Comparison of ENCODE assay signal across 16 cellular contexts in the genomic region with DNA sequence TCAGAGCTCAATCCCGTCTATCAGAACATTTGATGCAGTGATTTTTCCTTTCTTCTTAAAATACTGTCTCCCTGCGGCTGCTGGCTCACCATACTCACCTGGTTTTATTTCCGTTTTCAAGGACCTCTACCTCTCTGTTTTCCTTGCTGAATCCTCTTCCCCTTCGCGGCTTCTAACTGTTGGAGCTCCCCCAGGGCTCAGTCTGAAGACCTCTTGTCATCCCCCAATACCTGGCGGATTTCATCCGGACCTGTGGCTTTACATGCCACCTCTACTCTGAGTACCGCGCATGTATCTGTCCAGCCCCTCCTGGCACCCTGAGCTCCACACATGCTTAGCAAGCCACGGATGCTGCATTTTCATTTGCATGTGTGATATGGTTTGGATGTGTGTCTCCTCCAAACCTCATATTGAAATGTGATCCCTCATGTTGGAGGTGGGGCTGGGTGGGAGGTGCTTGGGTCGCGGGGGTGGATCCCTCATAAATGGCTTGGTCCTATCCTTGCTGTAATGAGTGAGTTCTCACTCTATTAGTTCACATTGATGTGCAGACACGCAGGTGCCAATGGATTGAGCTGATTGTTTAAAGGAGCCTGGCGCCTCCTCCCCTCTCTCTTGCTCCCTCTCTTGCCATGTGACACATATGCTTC.
"Had no signal": no experiment of that assay in that cellular context is flagged by ENCODE, and none has a peak within 500 bp of the region (broad histone marks: within the 10 kb centered on the region; RNA-seq: fewer than 3 reads in every experiment).

No MANE protein-coding gene starts in this region.

- H3K4me1 ChIP-seq: esophagus squamous epithelium, lower lobe of right lung, right lobe of liver, transverse colon had no signal

- H3K36me3 ChIP-seq: esophagus squamous epithelium, lower lobe of right lung, ovary, right lobe of liver, transverse colon had no signal

- H3K9me3 ChIP-seq: esophagus squamous epithelium, lower lobe of right lung, ovary, right lobe of liver, transverse colon had no signal

- DNase-seq: activated CD4-positive, alpha-beta T cell treated with anti-CD3 and anti-CD28 coated beads, Interleukin-2, amount 10 ng/mL, durations not matched to agents 24 days and 14 days; activated CD8-positive, alpha-beta memory T cell treated with anti-CD3 and anti-CD28 coated beads, Interleukin-2, amount 50 U/mL, for 4 hours; activated CD8-positive, alpha-beta T cell treated with anti-CD3 and anti-CD28 coated beads, Interleukin-2, amount 10 ng/mL, durations not matched to agents 7 days and 5 days; activated naive CD8-positive, alpha-beta T cell treated with anti-CD3 and anti-CD28 coated beads for 36 hours; effector CD4-positive, alpha-beta T cell; esophagus squamous epithelium; hypothalamus; lower lobe of right lung; ovary; right lobe of liver; stimulated activated CD4-positive, alpha-beta T cell treated with anti-CD3 and anti-CD28 coated beads, Interleukin-4, amount 100 ng/mL, for 4 hours; stimulated activated CD8-positive, alpha-beta memory T cell treated with anti-CD3 and anti-CD28 coated beads, Interleukin-4, amount 100 ng/mL, for 48 hours; stimulated activated naive CD8-positive, alpha-beta T cell treated with anti-CD3 and anti-CD28 coated beads, Interleukin-15, Interleukin-2, amounts not matched to agents 100 U/mL and 50 U/mL, for 24 hours; transverse colon had no signal

- H3K4me3 ChIP-seq: coronary artery, esophagus squamous epithelium, lower lobe of right lung, ovary, right lobe of liver, smooth muscle cell, transverse colon had no signal

- ATAC-seq: activated CD8-positive, alpha-beta T cell treated with anti-CD3 and anti-CD28 coated beads, Interleukin-2, amount 10 ng/mL, durations not matched to agents 7 days and 5 days; lower lobe of right lung; right lobe of liver; stimulated activated naive CD8-positive, alpha-beta T cell treated with anti-CD3 and anti-CD28 coated beads, Interleukin-15, Interleukin-2, amounts not matched to agents 100 U/mL and 50 U/mL, for 24 hours had no signal

- H3K4me2 ChIP-seq: smooth muscle cell had no signal

- H3K27me3 ChIP-seq: ovary, right lobe of liver had no signal

- H3K27ac ChIP-seq: coronary artery, esophagus squamous epithelium, lower lobe of right lung, ovary, right lobe of liver, transverse colon had no signal
